23 cellular contexts compared by ENCODE assay signal in genomic region chr3:83195243-83195642, GRCh38.
"Had no signal": no experiment of that assay in that cellular context is flagged by ENCODE, and none has a peak within 500 bp of the region (broad histone marks: within the 10 kb centered on the region; RNA-seq: fewer than 3 reads in every experiment).

No MANE protein-coding gene starts in this region.

- H3K9me3 ChIP-seq: stomach, suprapubic skin, testis, thoracic aorta, thyroid gland, tibial artery, tibial nerve, transverse colon, upper lobe of left lung, upper lobe of right lung, uterus, vagina had no signal

- H3K36me3 ChIP-seq: stomach, suprapubic skin, thoracic aorta, thyroid gland, tibial artery, tibial nerve, transverse colon, upper lobe of left lung, upper lobe of right lung, uterus, vagina had no signal

- DNase-seq: stimulated activated CD4-positive, alpha-beta T cell treated with anti-CD3 and anti-CD28 coated beads, Interleukin-2, amount 100 ng/mL, for 48 hours; stimulated activated CD4-positive, alpha-beta T cell treated with anti-CD3 and anti-CD28 coated beads, Interleukin-4, amount 100 ng/mL, for 1 hour; stimulated activated CD4-positive, alpha-beta T cell treated with anti-CD3 and anti-CD28 coated beads, Interleukin-4, amount 100 ng/mL, for 24 hours; stimulated activated CD4-positive, alpha-beta T cell treated with anti-CD3 and anti-CD28 coated beads, Interleukin-4, amount 100 ng/mL, for 4 hours; stimulated activated CD8-positive, alpha-beta memory T cell treated with anti-CD3 and anti-CD28 coated beads, Interleukin-4, amount 100 ng/mL, for 48 hours; stimulated activated naive B cell treated with anti-CD40 and anti-IgM and Interleukin-4, amounts not matched to agents 10 μg/mL and 1 μg/mL and 100 μg/mL, for 72 hours; stimulated activated naive CD4-positive, alpha-beta T cell; stimulated activated naive CD4-positive, alpha-beta T cell treated with Interleukin-2 at 50 U/mL for 16 hours; stimulated activated naive CD8-positive, alpha-beta T cell treated with anti-CD3 and anti-CD28 coated beads, Interleukin-15, amount 100 ng/mL, for 72 hours; stimulated activated naive CD8-positive, alpha-beta T cell treated with anti-CD3 and anti-CD28 coated beads, Interleukin-15, Interleukin-2, amounts not matched to agents 100 U/mL and 50 U/mL, for 24 hours; stomach; substantia nigra; testis; thyroid gland; tibial artery; transverse colon; upper lobe of left lung; upper lobe of right lung; uterus had no signal

- H3K4me3 ChIP-seq: stomach, suprapubic skin, testis, thoracic aorta, thyroid gland, tibial artery, tibial nerve, transverse colon, upper lobe of left lung, upper lobe of right lung, uterus, vagina had no signal

- H3K27ac ChIP-seq: stomach, suprapubic skin, testis, thoracic aorta, thyroid gland, tibial artery, tibial nerve, transverse colon, upper lobe of left lung, upper lobe of right lung, uterus, vagina had no signal

- H3K27me3 ChIP-seq: stomach, suprapubic skin, testis, thyroid gland, tibial artery, tibial nerve, transverse colon, upper lobe of left lung, upper lobe of right lung, uterus, vagina had no signal
